8 cellular contexts compared by ENCODE assay signal in genomic region chr20:62795023-62795761, GRCh38. TPM values are rescaled to one million over a fixed set of nuclear protein-coding genes. Genes with fewer than 3 reads are reported as not detected.
DNase-seq lines count a peak whose midpoint lies in the region; ATAC-seq and TF ChIP-seq lines count a peak whose summit lies in the region.

No MANE protein-coding gene starts in this region.

- no peaks in the 10 kb centered on the region for H3K9me2 ChIP-seq in DOHH2 (replicated peaks; ENCODE audit: control insufficient read depth, low read length)

- no peak for TF ChIP-seq CTCF in DOHH2 (IDR thresholded peaks at IDR 0.05; ENCODE audit: low read depth, low read length, poor library complexity, severe bottlenecking)

- H3K4me2 ChIP-seq in DOHH2 (ENCODE audit: low read length) (peak overlapping the region; percentile 99), skeletal muscle satellite cell (ENCODE audit: low read length) (peak overlapping the region; percentile 100)

- peak overlapping the region; percentile 71 for H3K9ac ChIP-seq in skeletal muscle satellite cell (ENCODE audit: low read depth, low read length)

- H3K27me3 ChIP-seq in DOHH2 (ENCODE audit: control insufficient read depth, low read length) (peaks cover 2% of the 10 kb centered on the region; the same call in 1 of the 2 replicates), skeletal muscle satellite cell (ENCODE audit: control insufficient read depth, insufficient read depth, low read length) (peaks cover 3% of the 10 kb centered on the region)

- H3K36me3 ChIP-seq in DOHH2 (ENCODE audit: control insufficient read depth, low read length) = peaks cover 33% of the 10 kb centered on the region
- H3K36me3 ChIP-seq in skeletal muscle satellite cell (ENCODE audit: insufficient read depth, low read length) = peaks cover 24% of the 10 kb centered on the region

- H3K79me2 ChIP-seq in DOHH2 (ENCODE audit: control insufficient read depth, low read length) = peaks cover 15% of the 10 kb centered on the region

- H3K27ac ChIP-seq in DOHH2 (ENCODE audit: low read depth, low read length) = peak overlapping the region; percentile 94

- peak overlapping the region; percentile 93 for H3K4me3 ChIP-seq in DOHH2 (ENCODE audit: low read length)
- peak overlapping the region; percentile 92 for H3K4me3 ChIP-seq in skeletal muscle satellite cell (ENCODE audit: low read length)

- no peaks in the 10 kb centered on the region for H4K20me1 ChIP-seq in DOHH2 (ENCODE audit: control insufficient read depth, insufficient read depth, low read depth, low read length)

- ATAC-seq in GM18870 (IDR thresholded peaks at IDR 0.05; ENCODE audit: unreplicated experiment) (no peak), GM21825 (IDR thresholded peaks at IDR 0.05; ENCODE audit: unreplicated experiment) (no peak)

- H3K4me1 ChIP-seq in DOHH2 (ENCODE audit: control insufficient read depth, low read length) (peaks cover 43% of the 10 kb centered on the region), skeletal muscle satellite cell (ENCODE audit: control insufficient read depth, insufficient read depth, low read length) (peaks cover 32% of the 10 kb centered on the region)

- H3K9me3 ChIP-seq in DOHH2 (ENCODE audit: control insufficient read depth, insufficient read depth, low read length) = no peaks in the 10 kb centered on the region
- H3K9me3 ChIP-seq in skeletal muscle satellite cell (replicated peaks; ENCODE audit: low read length) = no peaks in the 10 kb centered on the region

- DNase-seq in M059J (ENCODE audit: low read depth) = peak; percentile 74
- DNase-seq in T-helper 1 cell = peak; percentile 44 to 70 (median 54)
- DNase-seq in amniotic epithelial cell (ENCODE audit: low read depth) = peak; percentile 40
- peak in 34 of 51 donors; percentile 14 to 71 (median 38) for DNase-seq in hypothalamus (lab: John Stamatoyannopoulos, UW)

- H3F3A ChIP-seq in DOHH2 (ENCODE audit: control insufficient read depth, insufficient read depth) = peaks cover 14% of the 10 kb centered on the region

RNA-seq across cellular contexts. Expression of gene MRGBP, which starts 1.1 kb away (rescaled TPM):
- total RNA-seq in M059J (2014; rRNA removed; shearing (Covaris generic)) = 56.4 and 65.9 TPM in 2 replicates
- total RNA-seq in skeletal muscle satellite cell (2012; rRNA removed) = 19.7 and 21.3 TPM in 2 replicates

RNA-seq across cellular contexts. Expression of gene OGFR, which starts 9.4 kb away (rescaled TPM):
- 62.0 and 117 TPM in 2 replicates for total RNA-seq in M059J (2014; rRNA removed; shearing (Covaris generic))
- total RNA-seq in skeletal muscle satellite cell (2012; rRNA removed) = 35.7 and 36.9 TPM in 2 replicates

RNA-seq across cellular contexts. Expression of gene COL9A3, which starts 21.7 kb away (rescaled TPM):
- 0.17 TPM in 1 of 2 replicates, not detected in the other for total RNA-seq in M059J (2014; rRNA removed; shearing (Covaris generic))
- total RNA-seq in skeletal muscle satellite cell (2012; rRNA removed) = 2.8 and 4.1 TPM in 2 replicates
